8 cellular contexts compared by ENCODE assay signal in genomic region chr20:561437-562231, GRCh38. TPM values are rescaled to one million over a fixed set of nuclear protein-coding genes. Genes with fewer than 3 reads are reported as not detected.
DNase-seq lines count a peak whose midpoint lies in the region; ATAC-seq and TF ChIP-seq lines count a peak whose summit lies in the region.

No MANE protein-coding gene starts in this region.

- H3K36me3 Mint-ChIP-seq in activated naive CD8-positive, alpha-beta T cell treated with anti-CD3 and anti-CD28 coated beads for 36 hours: no peaks in the 10 kb centered on the region
- no peaks in the 10 kb centered on the region for H3K36me3 Mint-ChIP-seq in progenitor cell of endocrine pancreas (ENCODE audit: insufficient read depth)

- peak; percentile 70 to 90 (median 80) for ATAC-seq in heart left ventricle

- TF ChIP-seq CTCF in heart left ventricle (IDR thresholded peaks at IDR 0.05) (peak; percentile 91 to 100 (median 99)), progenitor cell of endocrine pancreas (IDR thresholded peaks at IDR 0.05; ENCODE audit: unreplicated experiment) (peak; percentile 91)

- H3K27me3 Mint-ChIP-seq in activated naive CD8-positive, alpha-beta T cell treated with anti-CD3 and anti-CD28 coated beads for 36 hours: peaks cover 13% of the 10 kb centered on the region
- H3K27me3 Mint-ChIP-seq in progenitor cell of endocrine pancreas: peaks cover 17% of the 10 kb centered on the region

- H3K4me3 ChIP-seq in MG63 (no peak overlapping the region), heart left ventricle (no peak overlapping the region)

- no peak for TF ChIP-seq POLR2A in heart left ventricle (IDR thresholded peaks at IDR 0.05)

- 27 to 42% (median 32%) methylated on average over 11 to 12 of the region's 12 CpGs for WGBS in heart left ventricle, 4 donors

- H3K4me1 Mint-ChIP-seq in activated naive CD8-positive, alpha-beta T cell treated with anti-CD3 and anti-CD28 coated beads for 36 hours: no peaks in the 10 kb centered on the region
- no peaks in the 10 kb centered on the region for H3K4me1 Mint-ChIP-seq in progenitor cell of endocrine pancreas (ENCODE audit: low read depth)

- no peak overlapping the region for H3K4me3 Mint-ChIP-seq in activated naive CD8-positive, alpha-beta T cell treated with anti-CD3 and anti-CD28 coated beads for 36 hours
- H3K4me3 Mint-ChIP-seq in progenitor cell of endocrine pancreas (ENCODE audit: low read depth): no peak overlapping the region

- no peaks in the 10 kb centered on the region for H3K9me3 ChIP-seq in MG63
- no peaks in the 10 kb centered on the region for H3K9me3 ChIP-seq in heart left ventricle

- no peak overlapping the region for H3K27ac ChIP-seq in heart left ventricle

- H3K36me3 ChIP-seq in MG63 (no peaks in the 10 kb centered on the region), heart left ventricle (no peaks in the 10 kb centered on the region)

- peak in 3 of 4 experiments; percentile 5 to 12 (median 5) for DNase-seq in activated CD4-positive, CD25-positive, alpha-beta regulatory T cell (lab: John Stamatoyannopoulos, UW)
- DNase-seq in activated CD4-positive, CD25-positive, alpha-beta regulatory T cell treated with anti-CD3 and anti-CD28 coated beads, Interleukin-2, amount 50 U/mL, for 72 hours: no peak
- peak; percentile 24 for DNase-seq in MG63
- peak; percentile 68 to 78 for DNase-seq in SHP77 (lab: John Stamatoyannopoulos, UW)
- DNase-seq in activated naive CD8-positive, alpha-beta T cell treated with anti-CD3 and anti-CD28 coated beads for 36 hours: peak; percentile 52
- DNase-seq in heart left ventricle: peak in 4 of 5 donors; percentile 66 to 76 (median 71)
- DNase-seq in progenitor cell of endocrine pancreas (ENCODE audit: low spot score, unreplicated experiment): peak; percentile 52
- DNase-seq in NCI-H226: no peak

- intact Hi-C loops in heart left ventricle (cut with DNase I): loop anchor here (1.0 to 10.0 kb wide), 14 partner anchors 46 to 207 kb away; no protein-coding TSS in a partner anchor

- no peak overlapping the region for H3K27ac Mint-ChIP-seq in activated naive CD8-positive, alpha-beta T cell treated with anti-CD3 and anti-CD28 coated beads for 36 hours
- H3K27ac Mint-ChIP-seq in progenitor cell of endocrine pancreas: no peak overlapping the region

- no peaks in the 10 kb centered on the region for H3K27me3 ChIP-seq in MG63
- H3K27me3 ChIP-seq in heart left ventricle: no peaks in the 10 kb centered on the region

- H3K9me3 Mint-ChIP-seq in activated naive CD8-positive, alpha-beta T cell treated with anti-CD3 and anti-CD28 coated beads for 36 hours: no peaks in the 10 kb centered on the region
- no peaks in the 10 kb centered on the region for H3K9me3 Mint-ChIP-seq in progenitor cell of endocrine pancreas (ENCODE audit: low read depth)

- H3K4me1 ChIP-seq in heart left ventricle: peaks cover 0 to 20% (median 1%) of the 10 kb centered on the region in 12 donors

RNA-seq across cellular contexts. Expression of gene CSNK2A1, which starts 18.0 kb away (rescaled TPM):
- total RNA-seq in MG63 (2014; rRNA removed; shearing (Covaris generic); ENCODE audit: low replicate concordance): 110 and 119 TPM in 2 replicates
- 100 to 1,000 TPM; 180 to 202 TPM for total RNA-seq in activated naive CD8-positive, alpha-beta T cell treated with anti-CD3 and anti-CD28 coated beads for 36 hours
- 100 to 1,000 TPM; 107 to 136 (median 126) TPM for total RNA-seq in heart left ventricle
- 10 to 100 TPM; 30.3 to 72.1 TPM for polyA plus RNA-seq in heart left ventricle
- 175 and 185 TPM in 2 replicates for total RNA-seq in progenitor cell of endocrine pancreas

RNA-seq across cellular contexts. Expression of gene TCF15, which starts 48.5 kb away (rescaled TPM):
- total RNA-seq in MG63 (2014; rRNA removed; shearing (Covaris generic); ENCODE audit: low replicate concordance): 0.42 TPM in 1 of 2 replicates, not detected in the other
- under 1 TPM; 0.14 to 0.23 TPM for total RNA-seq in activated naive CD8-positive, alpha-beta T cell treated with anti-CD3 and anti-CD28 coated beads for 36 hours
- total RNA-seq in heart left ventricle (10 to 100 TPM in 5 of 9 donors, 1 to 10 TPM in 4; 5.8 to 18.0 (median 10.0) TPM), progenitor cell of endocrine pancreas (not detected in 2 replicates)
- polyA plus RNA-seq in heart left ventricle: 10 to 100 TPM in 1 of 2 donors, 1 to 10 TPM in 1; 7.3 to 14.1 TPM

Comparison
In these comparisons a context has a peak if more than half of its experiments do, and no peak if none do; other contexts are left out.
1. DNase-seq: peak in activated CD4-positive, CD25-positive, alpha-beta regulatory T cell (3 of 4), MG63 (single experiment), SHP77 (2 of 2), activated naive CD8-positive, alpha-beta T cell treated with anti-CD3 and anti-CD28 coated beads for 36 hours (single experiment), heart left ventricle (4 of 5) and progenitor cell of endocrine pancreas (single experiment); none in activated CD4-positive, CD25-positive, alpha-beta regulatory T cell treated with anti-CD3 and anti-CD28 coated beads, Interleukin-2, amount 50 U/mL, for 72 hours (single experiment) and NCI-H226 (single experiment).